ENCODE assay signal across 1 cellular context in genomic region chr4:105149771-105150170, GRCh38.
TF ChIP-seq lines count a peak whose summit lies in the region.

No MANE protein-coding gene starts in this region.

TF ChIP-seq in HepG2, 621 proteins besides CTCF, POLR2A, EP300 and RAD21 (continued from another document):
- TF ChIP-seq, protein P1, sequence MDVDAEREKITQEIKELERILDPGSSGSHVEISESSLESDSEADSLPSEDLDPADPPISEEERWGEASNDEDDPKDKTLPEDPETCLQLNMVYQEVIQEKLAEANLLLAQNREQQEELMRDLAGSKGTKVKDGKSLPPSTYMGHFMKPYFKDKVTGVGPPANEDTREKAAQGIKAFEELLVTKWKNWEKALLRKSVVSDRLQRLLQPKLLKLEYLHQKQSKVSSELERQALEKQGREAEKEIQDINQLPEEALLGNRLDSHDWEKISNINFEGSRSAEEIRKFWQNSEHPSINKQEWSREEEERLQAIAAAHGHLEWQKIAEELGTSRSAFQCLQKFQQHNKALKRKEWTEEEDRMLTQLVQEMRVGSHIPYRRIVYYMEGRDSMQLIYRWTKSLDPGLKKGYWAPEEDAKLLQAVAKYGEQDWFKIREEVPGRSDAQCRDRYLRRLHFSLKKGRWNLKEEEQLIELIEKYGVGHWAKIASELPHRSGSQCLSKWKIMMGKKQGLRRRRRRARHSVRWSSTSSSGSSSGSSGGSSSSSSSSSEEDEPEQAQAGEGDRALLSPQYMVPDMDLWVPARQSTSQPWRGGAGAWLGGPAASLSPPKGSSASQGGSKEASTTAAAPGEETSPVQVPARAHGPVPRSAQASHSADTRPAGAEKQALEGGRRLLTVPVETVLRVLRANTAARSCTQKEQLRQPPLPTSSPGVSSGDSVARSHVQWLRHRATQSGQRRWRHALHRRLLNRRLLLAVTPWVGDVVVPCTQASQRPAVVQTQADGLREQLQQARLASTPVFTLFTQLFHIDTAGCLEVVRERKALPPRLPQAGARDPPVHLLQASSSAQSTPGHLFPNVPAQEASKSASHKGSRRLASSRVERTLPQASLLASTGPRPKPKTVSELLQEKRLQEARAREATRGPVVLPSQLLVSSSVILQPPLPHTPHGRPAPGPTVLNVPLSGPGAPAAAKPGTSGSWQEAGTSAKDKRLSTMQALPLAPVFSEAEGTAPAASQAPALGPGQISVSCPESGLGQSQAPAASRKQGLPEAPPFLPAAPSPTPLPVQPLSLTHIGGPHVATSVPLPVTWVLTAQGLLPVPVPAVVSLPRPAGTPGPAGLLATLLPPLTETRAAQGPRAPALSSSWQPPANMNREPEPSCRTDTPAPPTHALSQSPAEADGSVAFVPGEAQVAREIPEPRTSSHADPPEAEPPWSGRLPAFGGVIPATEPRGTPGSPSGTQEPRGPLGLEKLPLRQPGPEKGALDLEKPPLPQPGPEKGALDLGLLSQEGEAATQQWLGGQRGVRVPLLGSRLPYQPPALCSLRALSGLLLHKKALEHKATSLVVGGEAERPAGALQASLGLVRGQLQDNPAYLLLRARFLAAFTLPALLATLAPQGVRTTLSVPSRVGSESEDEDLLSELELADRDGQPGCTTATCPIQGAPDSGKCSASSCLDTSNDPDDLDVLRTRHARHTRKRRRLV (CRISPR knock-in tag; IDR thresholded peaks at IDR 0.05) = no peak
- TF ChIP-seq ZKSCAN5 (CRISPR knock-in tag; IDR thresholded peaks at IDR 0.05) = peak; percentile 57; the same call in 1 of the 2 replicates
- TF ChIP-seq POLR2G (IDR thresholded peaks at IDR 0.05; ENCODE audit: low read depth, low read length) = no peak
- no peak for TF ChIP-seq ZNF737 (CRISPR knock-in tag; IDR thresholded peaks at IDR 0.05; ENCODE audit: borderline replicate concordance)
- TF ChIP-seq FLYWCH1 (CRISPR knock-in tag; IDR thresholded peaks at IDR 0.05) = no peak
- TF ChIP-seq TMF1 (CRISPR knock-in tag; IDR thresholded peaks at IDR 0.05; ENCODE audit: low read depth) = no peak
